ENCODE assay signal across 21 cellular contexts in genomic region chrX:48999030-48999429, GRCh38. TPM values are rescaled to one million over a fixed set of nuclear protein-coding genes. Genes with fewer than 3 reads are reported as not detected.
DNase-seq lines count a peak whose midpoint lies in the region; ATAC-seq lines count a peak whose summit lies in the region.
"Had no signal": no experiment of that assay in that cellular context is flagged by ENCODE, and none has a peak within 500 bp of the region (broad histone marks: within the 10 kb centered on the region; RNA-seq: fewer than 3 reads in every experiment).

No MANE protein-coding gene starts in this region.

- ATAC-seq in left ventricle myocardium superior: no peak
- no peak for ATAC-seq in GM19324 (IDR thresholded peaks at IDR 0.05; ENCODE audit: low FRiP score, unreplicated experiment)
- ATAC-seq: GM23338 had no signal

- no peaks in the 10 kb centered on the region for H3K9me3 Mint-ChIP-seq in activated T-helper 1 cell treated with anti-CD3 and anti-CD28 coated beads, Interleukin-12 subunit alpha, Interleukin-12 subunit beta, Interleukin-2, Interleukin-4 antibody, amounts not matched to agents 30 ng/mL and 10 ng/mL and 1 ng/mL, durations not matched to agents 14 hours and 24 hours and 36 hours
- H3K9me3 Mint-ChIP-seq: GM23338, IgD-negative memory B cell had no signal

- H3K27me3 Mint-ChIP-seq in activated T-helper 1 cell treated with anti-CD3 and anti-CD28 coated beads, Interleukin-12 subunit alpha, Interleukin-12 subunit beta, Interleukin-2, Interleukin-4 antibody, amounts not matched to agents 30 ng/mL and 10 ng/mL and 1 ng/mL, durations not matched to agents 14 hours and 24 hours and 36 hours (ENCODE audit: insufficient read depth): no peaks in the 10 kb centered on the region
- H3K27me3 Mint-ChIP-seq: B cell had no signal

- H3K36me3 Mint-ChIP-seq in activated T-helper 1 cell treated with anti-CD3 and anti-CD28 coated beads, Interleukin-12 subunit alpha, Interleukin-12 subunit beta, Interleukin-2, Interleukin-4 antibody, amounts not matched to agents 30 ng/mL and 10 ng/mL and 1 ng/mL, durations not matched to agents 14 hours and 24 hours and 36 hours (ENCODE audit: low read depth): peaks cover 40% of the 10 kb centered on the region
- H3K36me3 Mint-ChIP-seq: IgD-negative memory B cell had no signal

- peak; percentile 3 for DNase-seq in activated CD4-positive, alpha-beta T cell treated with anti-CD3 and anti-CD28 coated beads for 48 hours
- no peak for DNase-seq in activated CD4-positive, alpha-beta T cell treated with anti-CD3 and anti-CD28 coated beads for 1 hour
- DNase-seq in cardiac septum (ENCODE audit: low spot score) (peak; percentile 19), left ventricle myocardium superior (no peak), kidney tubule cell (ENCODE audit: low spot score) (peak; percentile 20), T-helper 2 cell (no peak)
- no peak for DNase-seq in activated T-helper 1 cell treated with anti-CD3 and anti-CD28 coated beads, Interleukin-12 subunit alpha, Interleukin-12 subunit beta, Interleukin-2, Interleukin-4 antibody, amounts not matched to agents 30 ng/mL and 10 ng/mL and 1 ng/mL, durations not matched to agents 14 hours and 24 hours and 36 hours (ENCODE audit: low spot score)
- DNase-seq: COR-L47, DMS 273 treated with DMSO at 0.1 percent for 48 hours, DND-41, HCEC 1CT, Karpas-422, NCI-H1417 treated with DMSO at 0.1 percent for 48 hours, NCI-H2029, NCI-H345, NCI-H524 treated with DMSO at 0.1 percent for 48 hours had no signal

- intact Hi-C loops in cardiac septum (cut with DNase I) (no loop called here), left ventricle myocardium superior (cut with micrococcal nuclease) (no loop called here)
- intact Hi-C loops in activated T-helper 1 cell treated with anti-CD3 and anti-CD28 coated beads, Interleukin-12 subunit alpha, Interleukin-12 subunit beta, Interleukin-2, Interleukin-4 antibody, amounts not matched to agents 30 ng/mL and 10 ng/mL and 1 ng/mL, durations not matched to agents 14 hours and 24 hours and 36 hours (cut with micrococcal nuclease): no loop called here

- no peak overlapping the region for H3K27ac Mint-ChIP-seq in activated T-helper 1 cell treated with anti-CD3 and anti-CD28 coated beads, Interleukin-12 subunit alpha, Interleukin-12 subunit beta, Interleukin-2, Interleukin-4 antibody, amounts not matched to agents 30 ng/mL and 10 ng/mL and 1 ng/mL, durations not matched to agents 14 hours and 24 hours and 36 hours
- H3K27ac Mint-ChIP-seq: B cell, GM23338 had no signal

- peak overlapping the region; percentile 19 for H3K4me3 Mint-ChIP-seq in activated T-helper 1 cell treated with anti-CD3 and anti-CD28 coated beads, Interleukin-12 subunit alpha, Interleukin-12 subunit beta, Interleukin-2, Interleukin-4 antibody, amounts not matched to agents 30 ng/mL and 10 ng/mL and 1 ng/mL, durations not matched to agents 14 hours and 24 hours and 36 hours
- H3K4me3 Mint-ChIP-seq: B cell, GM23338 had no signal

- peaks cover 37% of the 10 kb centered on the region for H3K4me1 Mint-ChIP-seq in activated T-helper 1 cell treated with anti-CD3 and anti-CD28 coated beads, Interleukin-12 subunit alpha, Interleukin-12 subunit beta, Interleukin-2, Interleukin-4 antibody, amounts not matched to agents 30 ng/mL and 10 ng/mL and 1 ng/mL, durations not matched to agents 14 hours and 24 hours and 36 hours (ENCODE audit: low read depth)

RNA-seq across cellular contexts. Expression of gene GRIPAP1, which starts 3.0 kb away (rescaled TPM):
- total RNA-seq in cardiac septum (24.9 TPM), left ventricle myocardium superior (18.1 TPM)
- 85.8 and 89.2 TPM in 2 replicates for total RNA-seq in activated T-helper 1 cell treated with anti-CD3 and anti-CD28 coated beads, Interleukin-12 subunit alpha, Interleukin-12 subunit beta, Interleukin-2, Interleukin-4 antibody, amounts not matched to agents 30 ng/mL and 10 ng/mL and 1 ng/mL, durations not matched to agents 14 hours and 24 hours and 36 hours

RNA-seq across cellular contexts. Expression of gene KCND1, which starts 27.4 kb away (rescaled TPM):
- total RNA-seq in cardiac septum: 0.27 TPM
- 0.47 TPM for total RNA-seq in left ventricle myocardium superior
- total RNA-seq in activated T-helper 1 cell treated with anti-CD3 and anti-CD28 coated beads, Interleukin-12 subunit alpha, Interleukin-12 subunit beta, Interleukin-2, Interleukin-4 antibody, amounts not matched to agents 30 ng/mL and 10 ng/mL and 1 ng/mL, durations not matched to agents 14 hours and 24 hours and 36 hours: 3.3 and 4.0 TPM in 2 replicates

RNA-seq across cellular contexts. Expression of gene OTUD5, which starts 41.6 kb away (rescaled TPM):
- total RNA-seq in cardiac septum (29.1 TPM), left ventricle myocardium superior (18.9 TPM)
- total RNA-seq in activated T-helper 1 cell treated with anti-CD3 and anti-CD28 coated beads, Interleukin-12 subunit alpha, Interleukin-12 subunit beta, Interleukin-2, Interleukin-4 antibody, amounts not matched to agents 30 ng/mL and 10 ng/mL and 1 ng/mL, durations not matched to agents 14 hours and 24 hours and 36 hours: 84.1 and 84.8 TPM in 2 replicates

RNA-seq across cellular contexts. Expression of gene TFE3, which starts 44.1 kb away (rescaled TPM):
- 21.9 TPM for total RNA-seq in cardiac septum
- total RNA-seq in left ventricle myocardium superior: 18.5 TPM
- 34.4 and 37.0 TPM in 2 replicates for total RNA-seq in activated T-helper 1 cell treated with anti-CD3 and anti-CD28 coated beads, Interleukin-12 subunit alpha, Interleukin-12 subunit beta, Interleukin-2, Interleukin-4 antibody, amounts not matched to agents 30 ng/mL and 10 ng/mL and 1 ng/mL, durations not matched to agents 14 hours and 24 hours and 36 hours

RNA-seq across cellular contexts. Expression of gene CCDC120, which starts 59.8 kb away (rescaled TPM):
- 1.7 TPM for total RNA-seq in cardiac septum
- 1.7 TPM for total RNA-seq in left ventricle myocardium superior
- 4.4 and 5.1 TPM in 2 replicates for total RNA-seq in activated T-helper 1 cell treated with anti-CD3 and anti-CD28 coated beads, Interleukin-12 subunit alpha, Interleukin-12 subunit beta, Interleukin-2, Interleukin-4 antibody, amounts not matched to agents 30 ng/mL and 10 ng/mL and 1 ng/mL, durations not matched to agents 14 hours and 24 hours and 36 hours
- total RNA-seq: A172 had no signal

Comparison
In these comparisons a context has a peak if more than half of its experiments do, and no peak if none do; other contexts are left out.
1. DNase-seq: peak in activated CD4-positive, alpha-beta T cell treated with anti-CD3 and anti-CD28 coated beads for 48 hours (single experiment), cardiac septum (single experiment) and kidney tubule cell (single experiment); none in activated CD4-positive, alpha-beta T cell treated with anti-CD3 and anti-CD28 coated beads for 1 hour (single experiment), left ventricle myocardium superior (single experiment), activated T-helper 1 cell treated with anti-CD3 and anti-CD28 coated beads, Interleukin-12 subunit alpha, Interleukin-12 subunit beta, Interleukin-2, Interleukin-4 antibody, amounts not matched to agents 30 ng/mL and 10 ng/mL and 1 ng/mL, durations not matched to agents 14 hours and 24 hours and 36 hours (single experiment) and T-helper 2 cell (0 of 5).